In the genomic region with DNA sequence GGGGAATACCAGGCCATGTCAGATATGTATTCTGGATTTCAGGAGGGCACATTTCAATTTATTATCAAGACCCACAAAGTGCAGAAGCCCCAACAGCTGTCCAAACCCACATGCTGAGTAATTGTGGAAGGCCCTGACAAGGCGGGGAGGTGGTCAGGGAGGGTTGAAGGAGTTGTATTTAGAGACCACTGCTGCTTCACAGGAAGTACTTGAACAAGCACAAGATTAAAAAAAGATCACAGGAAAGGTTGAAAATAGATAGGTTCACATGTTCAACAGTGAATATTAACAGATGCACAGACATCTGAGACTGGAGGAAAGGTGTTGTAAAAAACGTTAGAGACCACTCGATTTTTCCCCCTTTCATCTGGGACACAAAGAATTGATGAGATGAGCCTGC, we compare ENCODE assay signal across 10 cellular contexts. TPM values are rescaled to one million over a fixed set of nuclear protein-coding genes. Genes with fewer than 3 reads are reported as not detected.
DNase-seq lines count a peak whose midpoint lies in the region; ATAC-seq and TF ChIP-seq lines count a peak whose summit lies in the region.
"Had no signal": no experiment of that assay in that cellular context is flagged by ENCODE, and none has a peak within 500 bp of the region (broad histone marks: within the 10 kb centered on the region; RNA-seq: fewer than 3 reads in every experiment).

No MANE protein-coding gene starts in this region.

- CTCF ChIA-PET in GM10248 (lab: Yijun Ruan, JAX) = interaction anchor here (0.9 to 2.3 kb wide), 2 partner anchors 10 kb away, joined by 3 to 11 read pairs; no protein-coding TSS in a partner anchor

- H3K4me1 Mint-ChIP-seq in activated T-cell treated with anti-CD3 and anti-CD28 coated beads, Interleukin-2, amount 50 U/mL, for 72 hours (ENCODE audit: low read depth) = peaks cover 92% of the 10 kb centered on the region

- no peaks in the 10 kb centered on the region for H3K36me3 Mint-ChIP-seq in activated T-cell treated with anti-CD3 and anti-CD28 coated beads, Interleukin-2, amount 50 U/mL, for 72 hours (ENCODE audit: insufficient read depth in 2 of 2)

- peak overlapping the region; percentile 66 for H3K27ac Mint-ChIP-seq in activated T-cell treated with anti-CD3 and anti-CD28 coated beads, Interleukin-2, amount 50 U/mL, for 72 hours

- H3K9me3 Mint-ChIP-seq in activated T-cell treated with anti-CD3 and anti-CD28 coated beads, Interleukin-2, amount 50 U/mL, for 72 hours = no peaks in the 10 kb centered on the region

- no peaks in the 10 kb centered on the region for H3K27me3 Mint-ChIP-seq in activated T-cell treated with anti-CD3 and anti-CD28 coated beads, Interleukin-2, amount 50 U/mL, for 72 hours (ENCODE audit: low read depth)

- peak overlapping the region; percentile 70 to 75 for H3K4me3 Mint-ChIP-seq in activated T-cell treated with anti-CD3 and anti-CD28 coated beads, Interleukin-2, amount 50 U/mL, for 72 hours

- ATAC-seq in GM19397 (IDR thresholded peaks at IDR 0.05; ENCODE audit: unreplicated experiment) (peak; percentile 60), HG03095 (IDR thresholded peaks at IDR 0.05; ENCODE audit: unreplicated experiment) (peak; percentile 65)
- ATAC-seq in activated T-cell treated with anti-CD3 and anti-CD28 coated beads, Interleukin-2, amount 50 U/mL, for 72 hours (replicated peaks in 1 of 2) = peak; percentile 50 to 64

- POLR2A ChIA-PET in GM10248 (lab: Yijun Ruan, JAX) = no interaction called here

- TF ChIP-seq CTCF in GM10248 (IDR thresholded peaks at IDR 0.05; ENCODE audit: control extremely low read depth, extremely low read depth, low read depth, missing control alignments) = no peak

- DNase-seq in GM10248 (ENCODE audit: extremely low spot score) (peak; percentile 57), NCI-H2081 treated with DMSO at 0.1 percent for 48 hours (lab: John Stamatoyannopoulos, UW) (no peak), KG1 (lab: John Stamatoyannopoulos, UW) (no peak), NCI-H748 treated with DMSO at 0.1 percent for 48 hours (lab: John Stamatoyannopoulos, UW) (no peak), NCI-H510A treated with DMSO at 0.1 percent for 48 hours (lab: John Stamatoyannopoulos, UW) (no peak)
- DNase-seq in activated T-cell treated with anti-CD3 and anti-CD28 coated beads, Interleukin-2, amount 50 U/mL, for 72 hours = peak; percentile 46 to 54
- DNase-seq: DMS53, NCI-H1092 treated with DMSO at 0.1 percent for 48 hours had no signal

RNA-seq across cellular contexts. Expression of a gene that starts 17.9 kb away (rescaled TPM):
- 10 to 100 TPM; 51.7 to 55.9 TPM for total RNA-seq in activated T-cell treated with anti-CD3 and anti-CD28 coated beads, Interleukin-2, amount 50 U/mL, for 72 hours

Comparison
In these comparisons a context has a peak if more than half of its experiments do, and no peak if none do; other contexts are left out.
1. DNase-seq: peak in GM10248 (single experiment) and activated T-cell treated with anti-CD3 and anti-CD28 coated beads, Interleukin-2, amount 50 U/mL, for 72 hours (2 of 2); none in NCI-H2081 treated with DMSO at 0.1 percent for 48 hours (single experiment), KG1 (single experiment), NCI-H748 treated with DMSO at 0.1 percent for 48 hours (single experiment) and NCI-H510A treated with DMSO at 0.1 percent for 48 hours (single experiment).
2. Peak in every context shown above with its lines, with median percentiles within 50 percentile points of each other: ATAC-seq.